18 cellular contexts compared by ENCODE assay signal in the genomic region with DNA sequence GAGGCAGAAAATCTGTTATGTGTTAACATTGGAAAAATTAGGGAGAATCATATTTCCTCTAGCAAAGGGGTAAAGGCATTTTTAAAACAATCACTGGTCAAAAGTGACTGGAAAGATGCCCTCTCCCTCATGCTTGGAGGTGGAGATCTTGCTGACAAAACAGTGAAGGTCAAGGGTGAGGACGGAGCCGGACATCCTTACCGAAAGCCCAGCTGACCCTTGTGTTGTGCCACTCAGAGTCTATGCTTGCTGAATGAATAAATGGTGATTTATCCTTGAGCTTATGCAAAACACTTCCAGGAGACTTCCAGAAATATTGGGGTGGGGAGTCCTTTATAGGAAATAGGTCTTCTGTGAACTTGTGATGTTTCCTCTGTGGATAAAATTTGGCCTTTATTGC. TPM values are rescaled to one million over a fixed set of nuclear protein-coding genes. Genes with fewer than 3 reads are reported as not detected.
DNase-seq lines count a peak whose midpoint lies in the region; ATAC-seq, FAIRE-seq and TF ChIP-seq lines count a peak whose summit lies in the region.
"Had no signal": no experiment of that assay in that cellular context is flagged by ENCODE, and none has a peak within 500 bp of the region (broad histone marks: within the 10 kb centered on the region; RNA-seq: fewer than 3 reads in every experiment).

No MANE protein-coding gene starts in this region.

- no peak for FAIRE-seq in endothelial cell of umbilical vein (lab: Jason Lieb, UNC)
- FAIRE-seq: GM12878 had no signal

- ATAC-seq in left lobe of liver (peak; percentile 22), sciatic nerve (peak; percentile 78), aorta (ENCODE audit: low FRiP score) (peak; percentile 54), foreskin keratinocyte (no peak)
- ATAC-seq: CD8-positive, alpha-beta T cell; GM12878 had no signal

- DNase-seq in endothelial cell of umbilical vein (ENCODE audit: low read depth, low spot score) (peak; percentile 29), left lobe of liver (ENCODE audit: low spot score) (no peak), sciatic nerve (ENCODE audit: low spot score) (no peak), aorta (no peak), esophagus muscularis mucosa (ENCODE audit: extremely low spot score) (no peak), transverse colon (no peak), foreskin keratinocyte (no peak)
- DNase-seq: CD8-positive, alpha-beta T cell; DMS 273 treated with DMSO at 0.1 percent for 48 hours; DMS53; DND-41; EL; GM23248; IMR-90 had no signal

- TF ChIP-seq POLR2A in endothelial cell of umbilical vein (IDR thresholded peaks at IDR 0.05; ENCODE audit: low read depth, low read length) (no peak), esophagus muscularis mucosa (IDR thresholded peaks at IDR 0.05; ENCODE audit: low read depth) (no peak), transverse colon (IDR thresholded peaks at IDR 0.05) (no peak)

- no peaks in the 10 kb centered on the region for H3K9me3 ChIP-seq in endothelial cell of umbilical vein (replicated peaks; ENCODE audit: control insufficient read depth, insufficient read depth, low read length)
- no peaks in the 10 kb centered on the region for H3K9me3 ChIP-seq in aorta (ENCODE audit: control insufficient read depth, low read length)
- no peaks in the 10 kb centered on the region for H3K9me3 ChIP-seq in esophagus muscularis mucosa
- H3K9me3 ChIP-seq in transverse colon, result no peaks in the 10 kb centered on the region
- H3K9me3 ChIP-seq: BLaER1 treated with 17β-estradiol and CSF1 and Interleukin-3, amounts not matched to agents 10 nM and 100 nM; HAP-1 had no signal

- H2AFZ ChIP-seq in endothelial cell of umbilical vein (ENCODE audit: low read depth, low read length), result no peak overlapping the region
- H2AFZ ChIP-seq: GM23248 had no signal

- no peaks in the 10 kb centered on the region for H4K20me1 ChIP-seq in endothelial cell of umbilical vein (replicated peaks; ENCODE audit: control insufficient read depth, extremely low read depth, insufficient read depth, low read length)
- H4K20me1 ChIP-seq: BLaER1 treated with 17β-estradiol and CSF1 and Interleukin-3, amounts not matched to agents 10 nM and 100 nM had no signal

- H3K36me3 ChIP-seq in endothelial cell of umbilical vein (ENCODE audit: control insufficient read depth in 2 of 2, extremely low read depth in 1 of 2, insufficient read depth in 2 of 2, low read length in 2 of 2) (no peaks in the 10 kb centered on the region), aorta (ENCODE audit: control insufficient read depth in 1 of 2, insufficient read depth in 2 of 2, low read length in 1 of 2) (no peaks in the 10 kb centered on the region), esophagus muscularis mucosa (no peaks in the 10 kb centered on the region), transverse colon (no peaks in the 10 kb centered on the region)
- H3K36me3 ChIP-seq: BLaER1 treated with 17β-estradiol and CSF1 and Interleukin-3, amounts not matched to agents 10 nM and 100 nM; HAP-1 had no signal

- no peaks in the 10 kb centered on the region for H3K9me1 ChIP-seq in endothelial cell of umbilical vein (replicated peaks; ENCODE audit: control insufficient read depth, extremely low read depth, insufficient read depth, low read length)

- WGBS in aorta, 2 donors, result 74% methylated on average over 3 of the region's 3 CpGs
- WGBS in esophagus muscularis mucosa, result 47% methylated on average over 3 of the region's 3 CpGs
- 84% methylated on average over 3 of the region's 3 CpGs; no CpG with 5 or more reads in 1 of the 2 donors for WGBS in transverse colon (ENCODE audit: low coverage in 1 of 2), 2 donors

- dilution Hi-C loops in endothelial cell of umbilical vein (cut with MboI; ENCODE audit: extremely low pct_ligation_motif_present, low sequenced_read_pairs), result no loop called here

- H3K79me2 ChIP-seq in endothelial cell of umbilical vein (ENCODE audit: control insufficient read depth, insufficient read depth, low read length), result no peaks in the 10 kb centered on the region

- in situ Hi-C loops in transverse colon (cut with MboI; ENCODE audit: low pct_ligation_motif_present in 1 of 4, low pct_unique_long_range_greater_than_20kb in 1 of 4, low sequenced_read_pairs in 3 of 4), result no loop called here

- TF ChIP-seq EP300 in esophagus muscularis mucosa (IDR thresholded peaks at IDR 0.05), result no peak
- TF ChIP-seq EP300 in transverse colon (IDR thresholded peaks at IDR 0.05; ENCODE audit: low read depth), result no peak

- intact Hi-C loops in endothelial cell of umbilical vein (cut with micrococcal nuclease), result no loop called here
- intact Hi-C loops in sciatic nerve (cut with DNase I), result no loop called here
- intact Hi-C loops in aorta (cut with DNase I), result no loop called here
- intact Hi-C loops in esophagus muscularis mucosa (cut with DNase I), result no loop called here
- intact Hi-C loops in transverse colon (cut with DNase I; ENCODE audit: low total_unique reads), result no loop called here

- POLR2A ChIA-PET in endothelial cell of umbilical vein (lab: Charles Lee), result no interaction called here

- H3K9ac ChIP-seq in endothelial cell of umbilical vein (replicated peaks; ENCODE audit: extremely low read depth, insufficient read depth, low read length), result no peak overlapping the region
- H3K9ac ChIP-seq: BLaER1 treated with 17β-estradiol and CSF1 and Interleukin-3, amounts not matched to agents 10 nM and 100 nM; GM23248 had no signal

- H3K27me3 ChIP-seq in endothelial cell of umbilical vein (ENCODE audit: control insufficient read depth in 2 of 2, insufficient read depth in 2 of 2, low read length in 2 of 2) (no peaks in the 10 kb centered on the region), aorta (ENCODE audit: control insufficient read depth in 1 of 2, insufficient read depth in 2 of 2, low read length in 1 of 2) (no peaks in the 10 kb centered on the region), esophagus muscularis mucosa (no peaks in the 10 kb centered on the region), transverse colon (no peaks in the 10 kb centered on the region), foreskin keratinocyte (no peaks in the 10 kb centered on the region)
- H3K27me3 ChIP-seq: BLaER1 treated with 17β-estradiol and CSF1 and Interleukin-3, amounts not matched to agents 10 nM and 100 nM had no signal

- CTCF ChIA-PET in endothelial cell of umbilical vein (lab: Charles Lee), result interaction anchor here (0.8 to 2.8 kb wide), 6 partner anchors 10 to 193 kb away, joined by 3 to 13 read pairs (median 6); a partner anchor contains a TSS

- H3K4me3 ChIP-seq in endothelial cell of umbilical vein (replicated peaks in 1 of 3; ENCODE audit: insufficient read depth in 1 of 3, low read depth in 1 of 3, low read length in 3 of 3), result no peak overlapping the region
- H3K4me3 ChIP-seq in aorta (ENCODE audit: low read length in 2 of 2), result no peak overlapping the region
- no peak overlapping the region for H3K4me3 ChIP-seq in esophagus muscularis mucosa
- no peak overlapping the region for H3K4me3 ChIP-seq in transverse colon
- H3K4me3 ChIP-seq: BLaER1 treated with 17β-estradiol and CSF1 and Interleukin-3, amounts not matched to agents 10 nM and 100 nM; GM12878; GM23248; HAP-1 had no signal

- H3K4me2 ChIP-seq in endothelial cell of umbilical vein (ENCODE audit: insufficient read depth, low read length), result peak overlapping the region; percentile 25
- H3K4me2 ChIP-seq: BLaER1 treated with 17β-estradiol and CSF1 and Interleukin-3, amounts not matched to agents 10 nM and 100 nM had no signal

- BruUV-seq in endothelial cell of umbilical vein (replicated peaks; lab: Mats Ljungman, UMichigan), result no TSS peak

- TF ChIP-seq CTCF in endothelial cell of umbilical vein (IDR thresholded peaks at IDR 0.05; ENCODE audit: extremely low read depth in 1 of 2, insufficient read depth in 1 of 2, low read depth in 1 of 2, low read length in 2 of 2) (no peak), esophagus muscularis mucosa (IDR thresholded peaks at IDR 0.05) (no peak), transverse colon (IDR thresholded peaks at IDR 0.05) (no peak), foreskin keratinocyte (conservative IDR thresholded peaks at IDR 0.05) (no peak)

- H3K4me1 ChIP-seq in endothelial cell of umbilical vein (ENCODE audit: control insufficient read depth, extremely low read depth, insufficient read depth, low read length) (peaks cover 23% of the 10 kb centered on the region), aorta (ENCODE audit: control insufficient read depth in 1 of 2, insufficient read depth in 2 of 2, low read length in 2 of 2) (no peaks in the 10 kb centered on the region), esophagus muscularis mucosa (peaks cover 0 to 10% (median 3%) of the 10 kb centered on the region in 4 donors), transverse colon (no peaks in the 10 kb centered on the region), foreskin keratinocyte (no peaks in the 10 kb centered on the region)
- H3K4me1 ChIP-seq: HAP-1 had no signal

- H3K27ac ChIP-seq in endothelial cell of umbilical vein (ENCODE audit: insufficient read depth, low read depth, low read length), result no peak overlapping the region
- no peak overlapping the region for H3K27ac ChIP-seq in aorta (ENCODE audit: low read depth in 1 of 2, low read length in 2 of 2)
- no peak overlapping the region for H3K27ac ChIP-seq in esophagus muscularis mucosa (replicated peaks in 1 of 4)
- H3K27ac ChIP-seq in transverse colon, result no peak overlapping the region
- no peak overlapping the region for H3K27ac ChIP-seq in foreskin keratinocyte
- H3K27ac ChIP-seq: BLaER1 treated with 17β-estradiol and CSF1 and Interleukin-3, amounts not matched to agents 10 nM and 100 nM; GM23248; HL-60 had no signal

TF ChIP-seq in endothelial cell of umbilical vein, 7 proteins besides CTCF, POLR2A, EP300 and RAD21 (continues in another document):
- TF ChIP-seq, protein P1, sequence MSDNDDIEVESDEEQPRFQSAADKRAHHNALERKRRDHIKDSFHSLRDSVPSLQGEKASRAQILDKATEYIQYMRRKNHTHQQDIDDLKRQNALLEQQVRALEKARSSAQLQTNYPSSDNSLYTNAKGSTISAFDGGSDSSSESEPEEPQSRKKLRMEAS (IDR thresholded peaks at IDR 0.05; ENCODE audit: insufficient read depth, insufficient read length), result no peak
- TF ChIP-seq MYC (IDR thresholded peaks at IDR 0.05; ENCODE audit: low read depth, low read length), result no peak

RNA-seq across cellular contexts. Expression of a gene that starts 28.2 kb away (rescaled TPM):
- total RNA-seq in endothelial cell of umbilical vein (23.5 and 30.6 TPM in 2 replicates), left lobe of liver (21.2 TPM), sciatic nerve (151 TPM), aorta (10 to 100 TPM; 38.8 to 86.9 TPM), esophagus muscularis mucosa (10 to 100 TPM; 31.1 to 42.9 (median 38.7) TPM), transverse colon (100 to 1,000 TPM in 1 of 4 donors, 10 to 100 TPM in 3; 24.6 to 120 (median 71.9) TPM), foreskin keratinocyte (not detected in 2 replicates)
- polyA plus RNA-seq in endothelial cell of umbilical vein (16.2 and 17.0 TPM in 2 replicates), aorta (10 to 100 TPM in 1 of 2 donors, 1 to 10 TPM in 1; 1.8 to 10.9 TPM), foreskin keratinocyte (not detected in 2 replicates)
- 11.3 and 13.5 TPM in 2 replicates for polyA plus RNA-seq in endothelial cell of umbilical vein (2011; cell fraction: cytosol; rRNA removed)
- 26.0 and 29.5 TPM in 2 replicates for polyA plus RNA-seq in endothelial cell of umbilical vein (2011; cell fraction: nucleus; rRNA removed)
- 10.0 and 10.7 TPM in 2 replicates for polyA plus RNA-seq in endothelial cell of umbilical vein (2012)
- 80.5 and 81.2 TPM in 2 replicates for polyA minus RNA-seq in endothelial cell of umbilical vein
- not detected for polyA minus RNA-seq in endothelial cell of umbilical vein (2011; cell fraction: cytosol; rRNA and poly(A)+ RNA removed)
- 172 and 226 TPM in 2 replicates for polyA minus RNA-seq in endothelial cell of umbilical vein (2011; cell fraction: nucleus; rRNA and poly(A)+ RNA removed)
- total RNA-seq: GM23248, IMR-90 had no signal
- polyA plus RNA-seq: GM23248 had no signal

Comparison
In these comparisons a context has a peak if more than half of its experiments do, and no peak if none do; other contexts are left out.
1. RNA of a gene that starts 28.2 kb away (total RNA-seq): 151 TPM in sciatic nerve (single experiment), 38.8 to 86.9 TPM in aorta, 24.6 to 120 TPM in transverse colon, 31.1 to 42.9 TPM in esophagus muscularis mucosa, 23.5 to 30.6 TPM in endothelial cell of umbilical vein and 21.2 TPM in left lobe of liver (single experiment); not detected in foreskin keratinocyte; every median in the first group is over 10 times any median in the second.